8 cellular contexts compared by ENCODE assay signal in genomic region chr6:127266892-127267741, GRCh38. TPM values are rescaled to one million over a fixed set of nuclear protein-coding genes. Genes with fewer than 3 reads are reported as not detected.
DNase-seq lines count a peak whose midpoint lies in the region; ATAC-seq, FAIRE-seq and TF ChIP-seq lines count a peak whose summit lies in the region.

No MANE protein-coding gene starts in this region.

- TF ChIP-seq CTCF in D721Med (IDR thresholded peaks at IDR 0.05; ENCODE audit: insufficient read depth, missing control alignments) (no peak), RWPE2 (IDR thresholded peaks at IDR 0.05; ENCODE audit: poor library complexity, severe bottlenecking) (no peak), foreskin keratinocyte (conservative IDR thresholded peaks at IDR 0.05) (no peak), omental fat pad (IDR thresholded peaks at IDR 0.05) (no peak), transverse colon (IDR thresholded peaks at IDR 0.05) (no peak)

- H3K4me1 ChIP-seq in RWPE2 (ENCODE audit: insufficient read depth, poor library complexity, severe bottlenecking) (peaks cover 24% of the 10 kb centered on the region), foreskin keratinocyte (peaks cover 24% of the 10 kb centered on the region), transverse colon (peaks cover 5 to 34% (median 19%) of the 10 kb centered on the region in 4 donors)

- no peaks in the 10 kb centered on the region; the same call in none of the 2 replicates for H3K36me3 ChIP-seq in RWPE2 (ENCODE audit: low read depth)
- H3K36me3 ChIP-seq in transverse colon, result no peaks in the 10 kb centered on the region

- H3K4me3 ChIP-seq in RWPE2 (ENCODE audit: severe bottlenecking) (peak overlapping the region; percentile 69), transverse colon (peak overlapping the region; percentile 74 to 94 (median 86))

- no peaks in the 10 kb centered on the region for H3K27me3 ChIP-seq in RWPE2 (ENCODE audit: insufficient read depth, poor library complexity, severe bottlenecking)
- H3K27me3 ChIP-seq in foreskin keratinocyte, result peaks cover 8% of the 10 kb centered on the region
- no peaks in the 10 kb centered on the region for H3K27me3 ChIP-seq in transverse colon

- no peaks in the 10 kb centered on the region for H3K9me3 ChIP-seq in RWPE2 (ENCODE audit: severe bottlenecking)
- H3K9me3 ChIP-seq in transverse colon, result no peaks in the 10 kb centered on the region

- TF ChIP-seq POLR2A in transverse colon (IDR thresholded peaks at IDR 0.05), result peak; percentile 91

- FAIRE-seq in D721Med (lab: Jason Lieb, UNC), result no peak

- no peak for TF ChIP-seq EP300 in transverse colon (IDR thresholded peaks at IDR 0.05; ENCODE audit: low read depth)

- WGBS in transverse colon (ENCODE audit: low coverage in 1 of 2), 2 donors, result 1% methylated on average over 10 to 46 of the region's 67 CpGs

- H3K27ac ChIP-seq in RWPE2 (ENCODE audit: poor library complexity, severe bottlenecking), result peak overlapping the region; percentile 72
- peak overlapping the region; percentile 69 for H3K27ac ChIP-seq in foreskin keratinocyte
- peak overlapping the region; percentile 95 to 97 (median 96) for H3K27ac ChIP-seq in transverse colon

- peak; percentile 34 for DNase-seq in D721Med (ENCODE audit: insufficient read length, low spot score)
- peak; percentile 76 for DNase-seq in HK-2 (ENCODE audit: unreplicated experiment)
- peak; percentile 63 for DNase-seq in RWPE2 (ENCODE audit: low spot score)
- DNase-seq in activated gamma-delta T cell (lab: John Stamatoyannopoulos, UW), result peak; percentile 45
- peak; percentile 25 to 42 for DNase-seq in foreskin keratinocyte
- no peak for DNase-seq in omental fat pad (ENCODE audit: low spot score)
- peak; percentile 56 for DNase-seq in transverse colon

- intact Hi-C loops in transverse colon (cut with DNase I; ENCODE audit: low total_unique reads), result loop anchor here (10.0 kb wide), 2 partner anchors 462 to 1482 kb away; no protein-coding TSS in a partner anchor

- ATAC-seq in GM19467 (IDR thresholded peaks at IDR 0.05; ENCODE audit: unreplicated experiment), result peak; percentile 79
- ATAC-seq in RWPE2 (ENCODE audit: low read depth), result peak; percentile 72
- ATAC-seq in foreskin keratinocyte, result peak; percentile 70
- ATAC-seq in omental fat pad (ENCODE audit: low FRiP score), result peak; percentile 73

- in situ Hi-C loops in transverse colon (cut with MboI; ENCODE audit: low pct_ligation_motif_present in 1 of 4, low pct_unique_long_range_greater_than_20kb in 1 of 4, low sequenced_read_pairs in 3 of 4), result no loop called here

RNA-seq across cellular contexts. Expression of gene RNF146, which starts 0.5 kb away (rescaled TPM):
- 16.8 and 17.2 TPM in 2 replicates for total RNA-seq in foreskin keratinocyte
- polyA plus RNA-seq in foreskin keratinocyte, result 8.0 and 9.2 TPM in 2 replicates
- total RNA-seq in omental fat pad, result 10 to 100 TPM; 49.4 to 96.8 (median 62.4) TPM
- total RNA-seq in transverse colon, result 10 to 100 TPM; 10.3 to 58.1 (median 29.0) TPM
